9 cellular contexts compared by ENCODE assay signal in genomic region chr5:135456238-135457099, GRCh38. TPM values are rescaled to one million over a fixed set of nuclear protein-coding genes. Genes with fewer than 3 reads are reported as not detected.
DNase-seq lines count a peak whose midpoint lies in the region; ATAC-seq and TF ChIP-seq lines count a peak whose summit lies in the region.
"Had no signal": no experiment of that assay in that cellular context is flagged by ENCODE, and none has a peak within 500 bp of the region (broad histone marks: within the 10 kb centered on the region; RNA-seq: fewer than 3 reads in every experiment).

No MANE protein-coding gene starts in this region.

- H3K9me3 ChIP-seq in mucosa of descending colon (no peaks in the 10 kb centered on the region), HAP-1 (no peaks in the 10 kb centered on the region)

- peaks cover 4% of the 10 kb centered on the region for H3K27me3 Mint-ChIP-seq in activated T-cell treated with anti-CD3 and anti-CD28 coated beads, Interleukin-2, amount 50 U/mL, for 72 hours (ENCODE audit: low read depth)

- H3K9me3 Mint-ChIP-seq in activated T-cell treated with anti-CD3 and anti-CD28 coated beads, Interleukin-2, amount 50 U/mL, for 72 hours, result no peaks in the 10 kb centered on the region
- H3K9me3 Mint-ChIP-seq: T-helper 1 cell treated with Interleukin-12 subunit alpha and Interleukin-12 subunit beta and Interleukin-4 antibody, amounts not matched to agents 30 μg/mL and 1 μg/mL, for 36 hours had no signal

- H3K4me1 ChIP-seq in mucosa of descending colon (ENCODE audit: low read depth), result peaks cover 4% of the 10 kb centered on the region
- no peaks in the 10 kb centered on the region for H3K4me1 ChIP-seq in HAP-1

- intact Hi-C loops in mucosa of descending colon (cut with DNase I, micrococcal nuclease), result no loop called here

- H3K4me3 ChIP-seq in mucosa of descending colon, result no peak overlapping the region
- H3K4me3 ChIP-seq in HAP-1, result no peak overlapping the region

- H3K27me3 ChIP-seq in HAP-1 (ENCODE audit: low read depth), result peaks cover 16% of the 10 kb centered on the region

- peak; percentile 38 to 64 for ATAC-seq in activated T-cell treated with anti-CD3 and anti-CD28 coated beads, Interleukin-2, amount 50 U/mL, for 72 hours (replicated peaks in 1 of 2)
- ATAC-seq in HG03354 (IDR thresholded peaks at IDR 0.05; ENCODE audit: poor library complexity, severe bottlenecking, unreplicated experiment) (peak; percentile 49), mucosa of descending colon (peak; percentile 54)

- H3K4me1 Mint-ChIP-seq in activated T-cell treated with anti-CD3 and anti-CD28 coated beads, Interleukin-2, amount 50 U/mL, for 72 hours (ENCODE audit: low read depth), result peaks cover 4% of the 10 kb centered on the region

- H3K36me3 Mint-ChIP-seq in activated T-cell treated with anti-CD3 and anti-CD28 coated beads, Interleukin-2, amount 50 U/mL, for 72 hours (ENCODE audit: insufficient read depth in 2 of 2), result no peaks in the 10 kb centered on the region

- H3K36me3 ChIP-seq in mucosa of descending colon (ENCODE audit: low read depth) (no peaks in the 10 kb centered on the region), HAP-1 (replicated peaks) (no peaks in the 10 kb centered on the region)

- H3K27ac Mint-ChIP-seq in activated T-cell treated with anti-CD3 and anti-CD28 coated beads, Interleukin-2, amount 50 U/mL, for 72 hours, result no peak overlapping the region
- H3K27ac Mint-ChIP-seq: T-helper 1 cell treated with Interleukin-12 subunit alpha and Interleukin-12 subunit beta and Interleukin-4 antibody, amounts not matched to agents 30 μg/mL and 1 μg/mL, for 36 hours had no signal

- in situ Hi-C loops in HAP-1 (cut with MboI; ENCODE audit: low sequenced_read_pairs), result no loop called here

- DNase-seq in activated T-cell treated with anti-CD3 and anti-CD28 coated beads, Interleukin-2, amount 50 U/mL, for 72 hours, result peak in 1 of 2 donors; percentile 13
- DNase-seq in activated T-cell treated with anti-CD3 and anti-CD28 coated beads, Interleukin-2, amount 50 U/mL, for 1 hour, result no peak
- DNase-seq in amniotic stem cell (lab: John Stamatoyannopoulos, UW), result peak; percentile 68
- peak in 1 of 3 donors; percentile 38 for DNase-seq in mucosa of descending colon
- DNase-seq in NCI-H510A treated with DMSO at 0.1 percent for 48 hours (lab: John Stamatoyannopoulos, UW), result no peak
- DNase-seq in NCI-H1930 (lab: John Stamatoyannopoulos, UW), result no peak
- no peak for DNase-seq in HAP-1 (ENCODE audit: low spot score in 2 of 2)

- TF ChIP-seq CTCF in mucosa of descending colon (IDR thresholded peaks at IDR 0.05), result no peak

- no peak overlapping the region for H3K4me3 Mint-ChIP-seq in activated T-cell treated with anti-CD3 and anti-CD28 coated beads, Interleukin-2, amount 50 U/mL, for 72 hours
- H3K4me3 Mint-ChIP-seq: T-helper 1 cell treated with Interleukin-12 subunit alpha and Interleukin-12 subunit beta and Interleukin-4 antibody, amounts not matched to agents 30 μg/mL and 1 μg/mL, for 36 hours had no signal

RNA-seq across cellular contexts. Expression of gene TIFAB, which starts 4.3 kb away (rescaled TPM):
- not detected for total RNA-seq in activated T-cell treated with anti-CD3 and anti-CD28 coated beads, Interleukin-2, amount 50 U/mL, for 72 hours
- under 1 TPM; 0.28 to 0.36 (median 0.29) TPM for total RNA-seq in mucosa of descending colon

RNA-seq across cellular contexts. Expression of gene DCANP1, which starts 9.3 kb away (rescaled TPM):
- total RNA-seq in activated T-cell treated with anti-CD3 and anti-CD28 coated beads, Interleukin-2, amount 50 U/mL, for 72 hours, result not detected
- total RNA-seq in mucosa of descending colon, result not detected

RNA-seq across cellular contexts. Expression of gene MACROH2A1, which starts 57.4 kb away (rescaled TPM):
- 100 to 1,000 TPM; 136 to 140 TPM for total RNA-seq in activated T-cell treated with anti-CD3 and anti-CD28 coated beads, Interleukin-2, amount 50 U/mL, for 72 hours
- 100 to 1,000 TPM; 170 to 255 (median 243) TPM for total RNA-seq in mucosa of descending colon
